ENCODE assay signal across 12 cellular contexts in genomic region chr9:74281674-74282073, GRCh38.
DNase-seq lines count a peak whose midpoint lies in the region; ATAC-seq and TF ChIP-seq lines count a peak whose summit lies in the region.
"Had no signal": no experiment of that assay in that cellular context is flagged by ENCODE, and none has a peak within 500 bp of the region (broad histone marks: within the 10 kb centered on the region; RNA-seq: fewer than 3 reads in every experiment).

No MANE protein-coding gene starts in this region.

- H3K36me3 Mint-ChIP-seq in endodermal cell (ENCODE audit: low read depth), result no peaks in the 10 kb centered on the region

- H3K36me3 ChIP-seq in endodermal cell (ENCODE audit: control insufficient read depth, insufficient read depth, low read length), result no peaks in the 10 kb centered on the region
- H3K36me3 ChIP-seq: cardiac muscle cell, left lung had no signal

- 91 to 92% methylated on average over 1 of the region's 1 CpG for WGBS in endodermal cell (ENCODE audit: insufficient coverage in 1 of 2, insufficient read length in 1 of 2), 2 experiments

- peaks cover 9% of the 10 kb centered on the region for H3K4me1 Mint-ChIP-seq in endodermal cell

- no peak overlapping the region for H3K27ac ChIP-seq in 22Rv1
- H3K27ac ChIP-seq in endodermal cell (ENCODE audit: low read depth, low read length), result no peak overlapping the region
- H3K27ac ChIP-seq: cardiac muscle cell, left lung had no signal

- H3K27ac Mint-ChIP-seq in endodermal cell, result no peak overlapping the region
- H3K27ac Mint-ChIP-seq: activated T-cell treated with anti-CD3 and anti-CD28 coated beads, Interleukin-2, amount 50 U/mL, for 24 hours; stimulated activated naive CD8-positive, alpha-beta T cell treated with anti-CD3 and anti-CD28 coated beads, Interleukin-15, Interleukin-2, amounts not matched to agents 100 ng/mL and 50 ng/mL, for 24 hours had no signal

- no peaks in the 10 kb centered on the region for H3K4me1 ChIP-seq in endodermal cell (ENCODE audit: control insufficient read depth, insufficient read depth, low read length)
- H3K4me1 ChIP-seq: left lung had no signal

- no peak overlapping the region for H3K4me3 Mint-ChIP-seq in endodermal cell
- H3K4me3 Mint-ChIP-seq: activated T-cell treated with anti-CD3 and anti-CD28 coated beads, Interleukin-2, amount 50 U/mL, for 24 hours; stimulated activated naive CD8-positive, alpha-beta T cell treated with anti-CD3 and anti-CD28 coated beads, Interleukin-15, Interleukin-2, amounts not matched to agents 100 ng/mL and 50 ng/mL, for 24 hours had no signal

- intact Hi-C loops in left colon (cut with DNase I, micrococcal nuclease), result no loop called here

- no peaks in the 10 kb centered on the region for H3K9me3 ChIP-seq in endodermal cell (ENCODE audit: control insufficient read depth, low read length)
- H3K9me3 ChIP-seq: left lung had no signal

- ATAC-seq in left colon, result no peak
- no peak for ATAC-seq in GM18520 (IDR thresholded peaks at IDR 0.05; ENCODE audit: unreplicated experiment)
- ATAC-seq: left lung had no signal

- H3K4me3 ChIP-seq in NB4 (ENCODE audit: low read depth, low read length), result no peak overlapping the region
- H3K4me3 ChIP-seq in endodermal cell (ENCODE audit: low read length), result no peak overlapping the region
- H3K4me3 ChIP-seq: cardiac muscle cell, left lung had no signal

- TF ChIP-seq CTCF in 22Rv1 (IDR thresholded peaks at IDR 0.05) (peak; percentile 58), GM12873 (IDR thresholded peaks at IDR 0.05; ENCODE audit: insufficient read depth, low read depth, low read length, missing control alignments) (peak; percentile 45), NB4 (IDR thresholded peaks at IDR 0.05; ENCODE audit: low read depth, low read length) (peak; percentile 15), endodermal cell (conservative IDR thresholded peaks at IDR 0.05) (peak; percentile 79)

- TF ChIP-seq POLR2A in NB4 (IDR thresholded peaks at IDR 0.05; ENCODE audit: extremely low read depth, insufficient read length), result no peak

- DNase-seq in NB4 (ENCODE audit: low read depth) (peak; percentile 4), endodermal cell (peak; percentile 75), NCI-H774 (lab: John Stamatoyannopoulos, UW) (no peak), left colon (no peak), NCI-H1930 (lab: John Stamatoyannopoulos, UW) (no peak)
- DNase-seq: activated T-cell treated with anti-CD3 and anti-CD28 coated beads, Interleukin-2, amount 50 U/mL, for 24 hours; left lung had no signal

- H3K27me3 ChIP-seq in endodermal cell (ENCODE audit: control insufficient read depth, insufficient read depth, low read length, poor library complexity, severe bottlenecking), result no peaks in the 10 kb centered on the region
- H3K27me3 ChIP-seq: cardiac muscle cell, left lung had no signal

- H3K9me3 Mint-ChIP-seq in endodermal cell, result peaks cover 3% of the 10 kb centered on the region
- H3K9me3 Mint-ChIP-seq: activated T-cell treated with anti-CD3 and anti-CD28 coated beads, Interleukin-2, amount 50 U/mL, for 24 hours had no signal

- H3K9ac ChIP-seq in endodermal cell (ENCODE audit: extremely low read depth, low read length, poor library complexity, severe bottlenecking), result no peak overlapping the region

- no peaks in the 10 kb centered on the region for H3K27me3 Mint-ChIP-seq in endodermal cell (ENCODE audit: insufficient read depth)
- H3K27me3 Mint-ChIP-seq: activated T-cell treated with anti-CD3 and anti-CD28 coated beads, Interleukin-2, amount 50 U/mL, for 24 hours; stimulated activated naive CD8-positive, alpha-beta T cell treated with anti-CD3 and anti-CD28 coated beads, Interleukin-15, Interleukin-2, amounts not matched to agents 100 ng/mL and 50 ng/mL, for 24 hours had no signal

Comparison
In these comparisons a context has a peak if more than half of its experiments do, and no peak if none do; other contexts are left out.
1. CTCF ChIP-seq: peak in every context shown above with its lines; median percentile 79 in endodermal cell; 58 in 22Rv1; 45 in GM12873; 15 in NB4.
2. DNase-seq: peak in NB4 (single experiment) and endodermal cell (single experiment); none in NCI-H774 (single experiment), left colon (0 of 2) and NCI-H1930 (0 of 2).